8 cellular contexts compared by ENCODE assay signal in genomic region chr6:46217671-46218131, GRCh38. TPM values are rescaled to one million over a fixed set of nuclear protein-coding genes. Genes with fewer than 3 reads are reported as not detected.
A peak's percentile ranks its signal among the peaks of the same experiment; 100 is the strongest.
DNase-seq lines count a peak whose midpoint lies in the region; ATAC-seq, FAIRE-seq and TF ChIP-seq lines count a peak whose summit lies in the region.

No MANE protein-coding gene starts in this region.

- DNase-seq in activated CD4-positive, alpha-beta memory T cell treated with anti-CD3 and anti-CD28 coated beads for 36 hours = peak; percentile 51
- DNase-seq in activated CD4-positive, alpha-beta memory T cell treated with anti-CD3 and anti-CD28 coated beads, Interleukin-2, amount 10 ng/mL, durations not matched to agents 7 days and 5 days = no peak
- DNase-seq in GM12878 (ENCODE audit: low read depth, low spot score) = peak; percentile 57
- DNase-seq in small intestine = peak; percentile 4
- no peak for DNase-seq in NCI-H1417 (lab: John Stamatoyannopoulos, UW)
- no peak for DNase-seq in DMS79 (lab: John Stamatoyannopoulos, UW)
- no peak for DNase-seq in ureter (ENCODE audit: low spot score)

- H3K4me1 ChIP-seq in GM12878 (ENCODE audit: control insufficient read depth, insufficient read depth, low read length) = peaks cover 29% of the 10 kb centered on the region
- H3K4me1 ChIP-seq in small intestine (ENCODE audit: control insufficient read depth in 2 of 2, insufficient read depth in 1 of 2, low read depth in 1 of 2, low read length in 1 of 2) = peaks cover 0 to 2% of the 10 kb centered on the region in 2 donors

- TF ChIP-seq EP300 in GM12878 (IDR thresholded peaks at IDR 0.05; ENCODE audit: borderline replicate concordance in 1 of 2, control insufficient read depth in 1 of 2, low read depth in 2 of 2, low read length in 2 of 2) = peak; percentile 55 to 89; a peak in 2 of 4 replicates

- H3K4me3 ChIP-seq in GM12878 (no peak overlapping the region), small intestine (ENCODE audit: low read depth in 1 of 2, low read length in 2 of 2) (no peak overlapping the region)

- no peak overlapping the region for H3K27ac Mint-ChIP-seq in activated CD4-positive, alpha-beta memory T cell treated with anti-CD3 and anti-CD28 coated beads for 36 hours
- H3K27ac Mint-ChIP-seq in activated CD4-positive, alpha-beta memory T cell treated with anti-CD3 and anti-CD28 coated beads, Interleukin-2, amount 10 ng/mL, durations not matched to agents 7 days and 5 days = no peak overlapping the region

- TF ChIP-seq CTCF in GM12878 (IDR thresholded peaks at IDR 0.05 in 2 of 3, conservative IDR thresholded peaks at IDR 0.05 in 1 of 3; ENCODE audit: control insufficient read depth in 2 of 3, extremely low read depth in 1 of 3, insufficient read depth in 1 of 3, low read depth in 3 of 3, low read length in 3 of 3) = no peak

- 0 out of 2 replicates have a peak overlapping the region, but pooled peaks have one; percentile 20 for H3K4me2 ChIP-seq in GM12878 (ENCODE audit: control insufficient read depth, insufficient read depth)

- peak; percentile 57 for FAIRE-seq in GM12878 (lab: Jason Lieb, UNC)
- no peak for FAIRE-seq in small intestine (lab: Jason Lieb, UNC)

- H3K9me3 Mint-ChIP-seq in activated CD4-positive, alpha-beta memory T cell treated with anti-CD3 and anti-CD28 coated beads for 36 hours = no peaks in the 10 kb centered on the region
- no peaks in the 10 kb centered on the region for H3K9me3 Mint-ChIP-seq in activated CD4-positive, alpha-beta memory T cell treated with anti-CD3 and anti-CD28 coated beads, Interleukin-2, amount 10 ng/mL, durations not matched to agents 7 days and 5 days

- in situ Hi-C loops in GM12878 (cut with MboI) = no loop called here

- H3K4me3 Mint-ChIP-seq in activated CD4-positive, alpha-beta memory T cell treated with anti-CD3 and anti-CD28 coated beads for 36 hours = no peak overlapping the region
- H3K4me3 Mint-ChIP-seq in activated CD4-positive, alpha-beta memory T cell treated with anti-CD3 and anti-CD28 coated beads, Interleukin-2, amount 10 ng/mL, durations not matched to agents 7 days and 5 days = no peak overlapping the region

- TF ChIP-seq POLR2A in GM12878 (IDR thresholded peaks at IDR 0.05; ENCODE audit: low read depth, low read length) = no peak

- BruUV-seq in GM12878 (replicated peaks; lab: Mats Ljungman, UMichigan) = no TSS peak

- CTCF ChIA-PET in activated CD4-positive, alpha-beta memory T cell treated with anti-CD3 and anti-CD28 coated beads for 36 hours (lab: Charles Lee) = interaction anchor here (0.7 to 2.4 kb wide), 6 partner anchors 16 to 195 kb away, joined by 3 to 14 read pairs (median 4); no protein-coding TSS in a partner anchor
- CTCF ChIA-PET in activated CD4-positive, alpha-beta memory T cell treated with anti-CD3 and anti-CD28 coated beads, Interleukin-2, amount 10 ng/mL, durations not matched to agents 7 days and 5 days (lab: Charles Lee) = interaction anchor here (1.3 to 1.9 kb wide), 2 partner anchors 128 to 192 kb away, joined by 3 to 6 read pairs; no protein-coding TSS in a partner anchor
- CTCF ChIA-PET in GM12878 (lab: Yijun Ruan, JAX) = interaction anchor here (0.7 to 7.4 kb wide), 3 partner anchors 79 to 127 kb away, joined by 3 to 64 read pairs (median 4); no protein-coding TSS in a partner anchor

- POLR2A ChIA-PET in activated CD4-positive, alpha-beta memory T cell treated with anti-CD3 and anti-CD28 coated beads for 36 hours (lab: Charles Lee) = interaction anchor here (0.6 kb wide), 1 partner anchor 87 kb away, joined by 3 read pairs; no protein-coding TSS in a partner anchor
- POLR2A ChIA-PET in activated CD4-positive, alpha-beta memory T cell treated with anti-CD3 and anti-CD28 coated beads, Interleukin-2, amount 10 ng/mL, durations not matched to agents 7 days and 5 days (lab: Charles Lee) = no interaction called here
- POLR2A ChIA-PET in GM12878 (lab: Charles Lee) = no interaction called here

- H3K9ac ChIP-seq in GM12878 (ENCODE audit: control insufficient read depth, insufficient read depth, low read length) = no peak overlapping the region

- H3K9me3 ChIP-seq in GM12878 (replicated peaks; ENCODE audit: control insufficient read depth, insufficient read depth, low read length) (no peaks in the 10 kb centered on the region; the same call in 2 of the 3 replicates), small intestine (ENCODE audit: control insufficient read depth, low read depth) (no peaks in the 10 kb centered on the region)

- intact Hi-C loops in activated CD4-positive, alpha-beta memory T cell treated with anti-CD3 and anti-CD28 coated beads for 36 hours (cut with micrococcal nuclease) = loop anchor here (5.0 kb wide), 1 partner anchor 40 kb away; no protein-coding TSS in a partner anchor
- intact Hi-C loops in GM12878 (cut with micrococcal nuclease; ENCODE audit: unreplicated experiment) = no loop called here

- RAD21 ChIA-PET in GM12878 (lab: Charles Lee; ENCODE audit: unreplicated experiment) = interaction anchor here (0.8 to 2.3 kb wide), 5 partner anchors 16 to 192 kb away, joined by 3 to 8 read pairs (median 4); partner anchors contain the start of gene ENPP4

- 13% methylated on average over 5 of the region's 5 CpGs for WGBS in GM12878 (ENCODE audit: insufficient coverage, insufficient replicate concordance, low lambda C conversion rate, missing lambda C conversion rate)
- 68 to 80% (median 69%) methylated on average over 5 of the region's 5 CpGs for WGBS in small intestine, 3 donors

- no peaks in the 10 kb centered on the region for H3K27me3 Mint-ChIP-seq in activated CD4-positive, alpha-beta memory T cell treated with anti-CD3 and anti-CD28 coated beads for 36 hours
- H3K27me3 Mint-ChIP-seq in activated CD4-positive, alpha-beta memory T cell treated with anti-CD3 and anti-CD28 coated beads, Interleukin-2, amount 10 ng/mL, durations not matched to agents 7 days and 5 days = peaks cover 9% of the 10 kb centered on the region

- H3K27ac ChIP-seq in GM12878 (ENCODE audit: control insufficient read depth, insufficient read depth) (no peak overlapping the region), small intestine (ENCODE audit: low read depth in 1 of 2, low read length in 1 of 2) (peak overlapping the region in 1 of 2 donors; percentile 4)

- no peak overlapping the region for H2AFZ ChIP-seq in GM12878 (ENCODE audit: control insufficient read depth, low read depth, low read length)

- H4K20me1 ChIP-seq in GM12878 (ENCODE audit: control insufficient read depth, insufficient read depth) = no peaks in the 10 kb centered on the region

- SMC1A ChIA-PET in GM12878 (lab: Charles Lee; ENCODE audit: uncharacterized antibody, unreplicated experiment) = interaction anchor here (0.8 to 4.2 kb wide), 9 partner anchors 9 to 410 kb away, joined by 3 to 18 read pairs (median 3); no protein-coding TSS in a partner anchor

- H3K36me3 ChIP-seq in GM12878 (ENCODE audit: control insufficient read depth in 2 of 2, insufficient read depth in 2 of 2, low read length in 1 of 2) (no peaks in the 10 kb centered on the region), small intestine (ENCODE audit: control insufficient read depth in 2 of 2, insufficient read depth in 2 of 2, low read length in 2 of 2) (no peaks in the 10 kb centered on the region)

- no peaks in the 10 kb centered on the region for H3K79me2 ChIP-seq in GM12878 (ENCODE audit: control insufficient read depth, insufficient read depth, low read length)

- H3K4me1 Mint-ChIP-seq in activated CD4-positive, alpha-beta memory T cell treated with anti-CD3 and anti-CD28 coated beads for 36 hours (ENCODE audit: low read depth) = peaks cover 24% of the 10 kb centered on the region
- peaks cover 5% of the 10 kb centered on the region for H3K4me1 Mint-ChIP-seq in activated CD4-positive, alpha-beta memory T cell treated with anti-CD3 and anti-CD28 coated beads, Interleukin-2, amount 10 ng/mL, durations not matched to agents 7 days and 5 days

- no peak for TF ChIP-seq RAD21 in GM12878 (IDR thresholded peaks at IDR 0.05; ENCODE audit: insufficient read depth, low read depth, low read length)

- peaks cover 2% of the 10 kb centered on the region for H3K36me3 Mint-ChIP-seq in activated CD4-positive, alpha-beta memory T cell treated with anti-CD3 and anti-CD28 coated beads for 36 hours
- no peaks in the 10 kb centered on the region for H3K36me3 Mint-ChIP-seq in activated CD4-positive, alpha-beta memory T cell treated with anti-CD3 and anti-CD28 coated beads, Interleukin-2, amount 10 ng/mL, durations not matched to agents 7 days and 5 days (ENCODE audit: low read depth)

- peak; percentile 63 for ATAC-seq in HG03045 (IDR thresholded peaks at IDR 0.05; ENCODE audit: unreplicated experiment)
- ATAC-seq in GM12878 = peak; percentile 75

- H3K27me3 ChIP-seq in GM12878 (replicated peaks in 1 of 2; ENCODE audit: control insufficient read depth in 2 of 2, insufficient read depth in 2 of 2, low read length in 1 of 2) (no peaks in the 10 kb centered on the region), small intestine (ENCODE audit: control insufficient read depth in 2 of 2, insufficient read depth in 2 of 2, low read length in 2 of 2) (no peaks in the 10 kb centered on the region)

TF ChIP-seq in GM12878, 131 proteins besides CTCF, POLR2A, EP300 and RAD21 (continues in another document):
- TF ChIP-seq MTA3 (IDR thresholded peaks at IDR 0.05; ENCODE audit: borderline replicate concordance, low read length) (peak; percentile 56; the same call in 1 of the 2 replicates), BRCA1 (IDR thresholded peaks at IDR 0.05; ENCODE audit: low read depth, low read length) (no peak)

RNA-seq across cellular contexts. Expression of gene ENPP5, which starts 46.9 kb away (rescaled TPM):
- total RNA-seq in activated CD4-positive, alpha-beta memory T cell treated with anti-CD3 and anti-CD28 coated beads for 36 hours = under 1 TPM; 0.10 to 0.12 TPM
- total RNA-seq in activated CD4-positive, alpha-beta memory T cell treated with anti-CD3 and anti-CD28 coated beads, Interleukin-2, amount 10 ng/mL, durations not matched to agents 7 days and 5 days = not detected
- 0.50 and 0.73 TPM in 2 replicates for total RNA-seq in GM12878 (2013; cell fraction: nucleolus; rRNA removed)
- not detected in 2 replicates for total RNA-seq in GM12878 (2014; rRNA removed)
- total RNA-seq in GM12878 (2014; rRNA removed; fragmentation: Illumina TruSeq; extraction: Trizol) = not detected in 2 replicates
- not detected in 2 replicates for total RNA-seq in GM12878 (2021)
- 0.17 TPM for polyA plus RNA-seq in GM12878 (2011; ENCODE audit: low read depth)
- polyA plus RNA-seq in GM12878 (2011; rRNA removed) = 0.03 TPM in 1 of 2 replicates, not detected in the other
- not detected in 2 replicates for polyA plus RNA-seq in GM12878 (2011; cell fraction: cytosol; rRNA removed)
- polyA plus RNA-seq in GM12878 (2011; cell fraction: nucleus; rRNA removed) = 0.03 TPM in 1 of 2 replicates, not detected in the other
- polyA plus RNA-seq in GM12878 (2012) = 0.27 and 0.93 TPM in 2 replicates
- polyA plus RNA-seq in GM12878 (2014; fragmentation: Illumina TruSeq; extraction: Trizol) = 0.07 TPM in 1 of 2 replicates, not detected in the other
- under 1 TPM in 1 of 2 experiments, not detected in 1; 0.05 TPM for polyA plus RNA-seq in GM12878 (2014; fragmentation: Nextera tagmentation; extraction: Ambion mirVana)
- polyA plus RNA-seq in GM12878 (2014; rRNA removed) = not detected in 2 replicates
- polyA plus RNA-seq in GM12878 (2016; fragmentation: Nextera tagmentation; extraction: Ambion mirVana) = not detected
- polyA minus RNA-seq in GM12878 (2011; rRNA and poly(A)+ RNA removed) = not detected in 2 replicates
- not detected in 2 replicates for polyA minus RNA-seq in GM12878 (2011; cell fraction: cytosol; rRNA and poly(A)+ RNA removed)
- polyA minus RNA-seq in GM12878 (2011; cell fraction: nucleus; rRNA and poly(A)+ RNA removed) = not detected in 2 replicates
- 1 to 10 TPM in 1 of 3 donors, under 1 TPM in 2; 0.67 to 1.4 (median 0.81) TPM for polyA plus RNA-seq in small intestine
- 12.5 TPM for total RNA-seq in ureter

Comparison
In these comparisons a context has a peak if more than half of its experiments do, and no peak if none do; other contexts are left out.
1. DNase-seq: peak in activated CD4-positive, alpha-beta memory T cell treated with anti-CD3 and anti-CD28 coated beads for 36 hours (single experiment), GM12878 (single experiment) and small intestine (single experiment); none in activated CD4-positive, alpha-beta memory T cell treated with anti-CD3 and anti-CD28 coated beads, Interleukin-2, amount 10 ng/mL, durations not matched to agents 7 days and 5 days (single experiment), NCI-H1417 (0 of 3), DMS79 (single experiment) and ureter (single experiment).